18 cellular contexts compared by ENCODE assay signal in the genomic region with DNA sequence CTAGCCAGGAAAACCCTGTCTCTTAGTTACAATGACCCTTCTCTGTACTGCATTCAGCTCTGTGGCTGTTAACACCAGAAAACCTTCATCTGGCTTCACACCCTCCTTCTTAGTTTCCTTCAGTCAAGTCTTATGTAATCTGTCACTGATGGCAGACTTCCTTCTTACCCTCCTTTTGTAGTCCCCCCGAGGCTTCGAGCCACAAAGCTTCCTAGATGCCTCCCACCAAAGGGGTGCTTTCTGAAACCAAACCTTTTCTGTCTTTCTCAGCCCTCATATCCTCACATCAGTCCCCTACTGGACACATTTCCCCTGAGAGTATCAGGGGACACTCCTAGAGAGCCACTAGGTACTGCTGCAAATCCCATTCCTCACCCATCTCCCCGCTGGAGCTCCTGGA. TPM values are rescaled to one million over a fixed set of nuclear protein-coding genes. Genes with fewer than 3 reads are reported as not detected.
DNase-seq lines count a peak whose midpoint lies in the region; ATAC-seq and TF ChIP-seq lines count a peak whose summit lies in the region.
"Had no signal": no experiment of that assay in that cellular context is flagged by ENCODE, and none has a peak within 500 bp of the region (broad histone marks: within the 10 kb centered on the region; RNA-seq: fewer than 3 reads in every experiment).

No MANE protein-coding gene starts in this region.

- intact Hi-C loops in dorsolateral prefrontal cortex (cut with DNase I): loop anchor here in 1 of 2 donors (1.0 kb wide), 1 partner anchor 26 kb away; no protein-coding TSS in a partner anchor

- no peaks in the 10 kb centered on the region for H3K27me3 ChIP-seq in BLaER1 treated with 17β-estradiol and CSF1 and Interleukin-3, amounts not matched to agents 10 nM and 100 nM
- H3K27me3 ChIP-seq in dorsolateral prefrontal cortex: no peaks in the 10 kb centered on the region
- H3K27me3 ChIP-seq: SJSA1 had no signal

- ATAC-seq in GM18907 (IDR thresholded peaks at IDR 0.05; ENCODE audit: unreplicated experiment): no peak
- ATAC-seq: K562 had no signal

- 65 to 84% methylated on average over 2 to 3 of the region's 3 CpGs for WGBS in mesodermal cell (ENCODE audit: insufficient coverage in 2 of 2), 2 experiments

- peaks cover 25 to 95% (median 41%) of the 10 kb centered on the region in 11 experiments for H3K36me3 ChIP-seq in BLaER1 treated with 17β-estradiol and CSF1 and Interleukin-3, amounts not matched to agents 10 nM and 100 nM
- peaks cover 9% of the 10 kb centered on the region for H3K36me3 ChIP-seq in mesodermal cell (ENCODE audit: control insufficient read depth, insufficient read depth, low read length)

- TF ChIP-seq CTCF in NB4 (IDR thresholded peaks at IDR 0.05; ENCODE audit: low read depth, low read length): no peak
- TF ChIP-seq CTCF in dorsolateral prefrontal cortex (IDR thresholded peaks at IDR 0.05 in 54 of 56, conservative IDR thresholded peaks at IDR 0.05 in 2 of 56; ENCODE audit: low read depth in 1 of 56, partially characterized antibody in 56 of 56): no peak

- H3K9ac ChIP-seq in BLaER1 treated with 17β-estradiol and CSF1 and Interleukin-3, amounts not matched to agents 10 nM and 100 nM: peak overlapping the region in 1 of 11 experiments; percentile 1; a peak in 1 of 22 replicates

- DNase-seq in NB4 (ENCODE audit: low read depth) (peak; percentile 16), dorsolateral prefrontal cortex (peak in 1 of 10 donors; percentile 14), HEK293T (ENCODE audit: extremely low spot score) (no peak), NCI-H526 (lab: John Stamatoyannopoulos, UW) (no peak)
- DNase-seq: CD4-positive, CD25-positive, alpha-beta regulatory T cell; DMS53; MV-4-11; NCI-H1417 treated with DMSO at 0.1 percent for 48 hours; NCI-H2029 treated with DMSO at 0.1 percent for 48 hours; NCI-H510A; NCI-H82; PC-9 had no signal

- H3K9me3 ChIP-seq in BLaER1 treated with 17β-estradiol and CSF1 and Interleukin-3, amounts not matched to agents 10 nM and 100 nM (replicated peaks in 1 of 11): no peaks in the 10 kb centered on the region
- no peaks in the 10 kb centered on the region for H3K9me3 ChIP-seq in mesodermal cell (ENCODE audit: control insufficient read depth, low read length)
- H3K9me3 ChIP-seq: SJSA1 had no signal

- TF ChIP-seq POLR2A in NB4 (IDR thresholded peaks at IDR 0.05; ENCODE audit: extremely low read depth, insufficient read length): no peak

- CTCF ChIA-PET in HEK293T (lab: Yijun Ruan, JAX): interaction anchor here (0.5 kb wide), 1 partner anchor 8 kb away, joined by 3 read pairs; no protein-coding TSS in a partner anchor

- peak overlapping the region in 7 of 11 experiments; percentile 29 to 58 (median 40); a peak in 13 of 22 replicates for H3K4me2 ChIP-seq in BLaER1 treated with 17β-estradiol and CSF1 and Interleukin-3, amounts not matched to agents 10 nM and 100 nM
- H3K4me2 ChIP-seq: PC-9 had no signal

- POLR2A ChIA-PET in HEK293T (lab: Yijun Ruan, JAX): no interaction called here

- H3K4me1 ChIP-seq in BLaER1 treated with 17β-estradiol and CSF1 and Interleukin-3, amounts not matched to agents 10 nM and 100 nM: peaks cover 10 to 56% (median 52%) of the 10 kb centered on the region in 10 experiments
- H3K4me1 ChIP-seq in mesodermal cell (ENCODE audit: control insufficient read depth, insufficient read depth, low read length, poor library complexity, severe bottlenecking): peaks cover 7% of the 10 kb centered on the region
- H3K4me1 ChIP-seq: SJSA1 had no signal

- H4K20me1 ChIP-seq in BLaER1 treated with 17β-estradiol and CSF1 and Interleukin-3, amounts not matched to agents 10 nM and 100 nM: peaks cover 18 to 39% (median 36%) of the 10 kb centered on the region in 11 experiments; a peak in 20 of 22 replicates

- no peak overlapping the region for H3K27ac ChIP-seq in BLaER1 treated with 17β-estradiol and CSF1 and Interleukin-3, amounts not matched to agents 10 nM and 100 nM
- H3K27ac ChIP-seq in dorsolateral prefrontal cortex (peak overlapping the region in 43 of 59 donors; percentile 2 to 86 (median 52)), mesodermal cell (ENCODE audit: low read depth, low read length, severe bottlenecking) (peak overlapping the region; percentile 43)
- H3K27ac ChIP-seq: HL-60, PC-9, SJSA1 had no signal

- H3K4me3 ChIP-seq in BLaER1 treated with 17β-estradiol and CSF1 and Interleukin-3, amounts not matched to agents 10 nM and 100 nM: no peak overlapping the region
- H3K4me3 ChIP-seq in NB4 (ENCODE audit: low read depth, low read length): no peak overlapping the region
- H3K4me3 ChIP-seq in dorsolateral prefrontal cortex: peak overlapping the region in 8 of 59 donors; percentile 32 to 47 (median 38)
- no peak overlapping the region for H3K4me3 ChIP-seq in mesodermal cell (ENCODE audit: extremely low read depth, insufficient read depth, low read length, poor library complexity, severe bottlenecking)
- H3K4me3 ChIP-seq: K562, PC-9, SJSA1 had no signal

TF ChIP-seq in HEK293T, 16 proteins besides CTCF, POLR2A, EP300 and RAD21:
- TF ChIP-seq ARNT (IDR thresholded peaks at IDR 0.05) (no peak), ELF4 (IDR thresholded peaks at IDR 0.05) (no peak), ZNF384 (IDR thresholded peaks at IDR 0.05) (no peak), BHLHE40 (IDR thresholded peaks at IDR 0.05; ENCODE audit: borderline replicate concordance) (no peak), FOXK2 (IDR thresholded peaks at IDR 0.05) (no peak), SUZ12 (IDR thresholded peaks at IDR 0.05) (no peak), FOXM1 (IDR thresholded peaks at IDR 0.05; ENCODE audit: borderline replicate concordance) (no peak), NFRKB (IDR thresholded peaks at IDR 0.05) (no peak), L3MBTL2 (conservative IDR thresholded peaks at IDR 0.05) (no peak)
- TF ChIP-seq, protein P1, sequence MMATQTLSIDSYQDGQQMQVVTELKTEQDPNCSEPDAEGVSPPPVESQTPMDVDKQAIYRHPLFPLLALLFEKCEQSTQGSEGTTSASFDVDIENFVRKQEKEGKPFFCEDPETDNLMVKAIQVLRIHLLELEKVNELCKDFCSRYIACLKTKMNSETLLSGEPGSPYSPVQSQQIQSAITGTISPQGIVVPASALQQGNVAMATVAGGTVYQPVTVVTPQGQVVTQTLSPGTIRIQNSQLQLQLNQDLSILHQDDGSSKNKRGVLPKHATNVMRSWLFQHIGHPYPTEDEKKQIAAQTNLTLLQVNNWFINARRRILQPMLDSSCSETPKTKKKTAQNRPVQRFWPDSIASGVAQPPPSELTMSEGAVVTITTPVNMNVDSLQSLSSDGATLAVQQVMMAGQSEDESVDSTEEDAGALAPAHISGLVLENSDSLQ (IDR thresholded peaks at IDR 0.05): no peak

RNA-seq across cellular contexts. Expression of a gene that starts 16.6 kb away (rescaled TPM):
- total RNA-seq in dorsolateral prefrontal cortex: 10 to 100 TPM; 23.4 to 51.0 (median 37.9) TPM
- polyA plus RNA-seq in mesodermal cell (2013, experiment 1 of 2): 41.8 TPM
- 43.1 TPM for polyA plus RNA-seq in mesodermal cell (2013, experiment 2 of 2)

RNA-seq across cellular contexts. Expression of a gene that starts 50.7 kb away (rescaled TPM):
- total RNA-seq in dorsolateral prefrontal cortex: 1 to 10 TPM in 106 of 120 experiments, under 1 TPM in 14; 0.40 to 6.7 (median 1.9) TPM
- polyA plus RNA-seq in mesodermal cell (2013, experiment 1 of 2): 0.15 TPM
- 0.25 TPM for polyA plus RNA-seq in mesodermal cell (2013, experiment 2 of 2)
- total RNA-seq: CD4-positive, CD25-positive, alpha-beta regulatory T cell; K562; PC-9; SJSA1 had no signal
- polyA plus RNA-seq: CD4-positive, CD25-positive, alpha-beta regulatory T cell; K562 had no signal

Comparison
In these comparisons a context has a peak if more than half of its experiments do, and no peak if none do; other contexts are left out.
1. H3K27ac ChIP-seq: peak in dorsolateral prefrontal cortex (43 of 59) and mesodermal cell (single experiment); none in BLaER1 treated with 17β-estradiol and CSF1 and Interleukin-3, amounts not matched to agents 10 nM and 100 nM (0 of 11).